Comparison of ENCODE assay signal across 8 cellular contexts in genomic region chr1:28176492-28177470, GRCh38. TPM values are rescaled to one million over a fixed set of nuclear protein-coding genes. Genes with fewer than 3 reads are reported as not detected.
DNase-seq lines count a peak whose midpoint lies in the region; ATAC-seq lines count a peak whose summit lies in the region.

PTAFR (minus strand) TSS chr1:28176690; CDS start chr1:28151021, 25,669 bp downstream.

- no peak within 1 kb of the TSS for H3K18ac ChIP-seq in mesendoderm (ENCODE audit: low read length)

- no peak within 1 kb of the TSS for H3K4me3 ChIP-seq in mesendoderm (ENCODE audit: low read length)

- H3K4me1 ChIP-seq in mesendoderm (ENCODE audit: control insufficient read depth, low read depth, low read length): peaks cover 9% of the 10 kb centered on the region

- H3K4me1 Mint-ChIP-seq in T-helper 17 cell: peaks cover 38% of the 10 kb centered on the region
- peaks cover 32% of the 10 kb centered on the region for H3K4me1 Mint-ChIP-seq in activated CD4-positive, alpha-beta T cell treated with anti-CD3 and anti-CD28 coated beads, Interleukin-2, amount 10 ng/mL, durations not matched to agents 7 days and 5 days

- no peak within 1 kb of the TSS for H4K5ac ChIP-seq in mesendoderm (ENCODE audit: low read length)

- no peak within 1 kb of the TSS for H3K4ac ChIP-seq in mesendoderm (ENCODE audit: low read depth, low read length)

- no peaks in the 10 kb centered on the region for H3K36me3 ChIP-seq in mesendoderm (ENCODE audit: control insufficient read depth, insufficient read depth, low read length)

- WGBS in mesendoderm (ENCODE audit: extremely low coverage, insufficient coverage, low lambda C conversion rate): 100% methylated on average over 4 of the region's 18 CpGs

- H3K56ac ChIP-seq in mesendoderm (ENCODE audit: low read length): peak within 1 kb of the TSS; percentile 42

- H3K9ac ChIP-seq in mesendoderm (ENCODE audit: low read length): no peak within 1 kb of the TSS

- H2AK5ac ChIP-seq in mesendoderm (ENCODE audit: low read length): no peak within 1 kb of the TSS

- H4K8ac ChIP-seq in mesendoderm (ENCODE audit: low read depth, low read length): no peak within 1 kb of the TSS

- no peak within 1 kb of the TSS for H2BK5ac ChIP-seq in mesendoderm (ENCODE audit: low read length)

- CTCF ChIA-PET in activated CD4-positive, alpha-beta T cell treated with anti-CD3 and anti-CD28 coated beads, Interleukin-2, amount 10 ng/mL, durations not matched to agents 7 days and 5 days (lab: Charles Lee): no interaction called here

- no peaks in the 10 kb centered on the region for H3K27me3 ChIP-seq in mesendoderm (ENCODE audit: insufficient read depth, low read length, poor library complexity)

- no peaks in the 10 kb centered on the region for H3K79me2 ChIP-seq in mesendoderm (ENCODE audit: control insufficient read depth, insufficient read depth, low read length)

- H3K36me3 Mint-ChIP-seq in T-helper 17 cell (ENCODE audit: low read depth): peaks cover 5% of the 10 kb centered on the region
- H3K36me3 Mint-ChIP-seq in activated CD4-positive, alpha-beta T cell treated with anti-CD3 and anti-CD28 coated beads, Interleukin-2, amount 10 ng/mL, durations not matched to agents 7 days and 5 days (ENCODE audit: low read depth): peaks cover 3% of the 10 kb centered on the region

- H3K23ac ChIP-seq in mesendoderm (ENCODE audit: low read length): no peak within 1 kb of the TSS

- peak within 1 kb of the TSS; percentile 29 for H3K27ac Mint-ChIP-seq in T-helper 17 cell
- H3K27ac Mint-ChIP-seq in activated CD4-positive, alpha-beta T cell treated with anti-CD3 and anti-CD28 coated beads, Interleukin-2, amount 10 ng/mL, durations not matched to agents 7 days and 5 days: no peak within 1 kb of the TSS

- peaks cover 13% of the 10 kb centered on the region for H3K27me3 Mint-ChIP-seq in T-helper 17 cell
- H3K27me3 Mint-ChIP-seq in activated CD4-positive, alpha-beta T cell treated with anti-CD3 and anti-CD28 coated beads, Interleukin-2, amount 10 ng/mL, durations not matched to agents 7 days and 5 days: peaks cover 70% of the 10 kb centered on the region

- DNase-seq in GF-D8 (lab: John Stamatoyannopoulos, UW) (peak; percentile 75), T-helper 17 cell (no peak), mesendoderm (no peak)
- DNase-seq in activated CD4-positive, alpha-beta T cell treated with anti-CD3 and anti-CD28 coated beads, Interleukin-2, amount 10 ng/mL, durations not matched to agents 7 days and 5 days: no peak
- no peak for DNase-seq in activated CD4-positive, alpha-beta T cell treated with anti-CD3 and anti-CD28 coated beads, Interleukin-2, amount 50 U/mL, for 4 hours
- no peak for DNase-seq in stimulated activated CD4-positive, alpha-beta T cell treated with anti-CD3 and anti-CD28 coated beads, Interleukin-4, amount 100 ng/mL, for 4 hours

- no peak within 1 kb of the TSS for H3K27ac ChIP-seq in mesendoderm (ENCODE audit: low read depth, low read length)

- H3K9me3 ChIP-seq in T-helper 17 cell (ENCODE audit: control insufficient read depth, low read length, poor library complexity, severe bottlenecking): no peaks in the 10 kb centered on the region

- POLR2A ChIA-PET in activated CD4-positive, alpha-beta T cell treated with anti-CD3 and anti-CD28 coated beads, Interleukin-2, amount 10 ng/mL, durations not matched to agents 7 days and 5 days (lab: Charles Lee): no interaction called here

- no peaks in the 10 kb centered on the region for H3K9me3 Mint-ChIP-seq in activated CD4-positive, alpha-beta T cell treated with anti-CD3 and anti-CD28 coated beads, Interleukin-2, amount 10 ng/mL, durations not matched to agents 7 days and 5 days

- no peak within 1 kb of the TSS for H2BK120ac ChIP-seq in mesendoderm (ENCODE audit: low read depth, low read length)

- no peak within 1 kb of the TSS for H2BK15ac ChIP-seq in mesendoderm (replicated peaks; ENCODE audit: low read depth)

- H3K4me3 Mint-ChIP-seq in T-helper 17 cell: peak within 1 kb of the TSS; percentile 77
- H3K4me3 Mint-ChIP-seq in activated CD4-positive, alpha-beta T cell treated with anti-CD3 and anti-CD28 coated beads, Interleukin-2, amount 10 ng/mL, durations not matched to agents 7 days and 5 days: no peak within 1 kb of the TSS

- H3K4me2 ChIP-seq in mesendoderm (ENCODE audit: low read length): no peak within 1 kb of the TSS

- no peaks in the 10 kb centered on the region for H3K79me1 ChIP-seq in mesendoderm (ENCODE audit: low read length)

- ATAC-seq in GM21737 (IDR thresholded peaks at IDR 0.05; ENCODE audit: unreplicated experiment): peak; percentile 36
- ATAC-seq in T-helper 17 cell: peak; percentile 59
- ATAC-seq in GM21717 (IDR thresholded peaks at IDR 0.05; ENCODE audit: unreplicated experiment): no peak

RNA-seq across cellular contexts. Expression of gene PTAFR, which starts in this region (rescaled TPM):
- 1 to 10 TPM; 2.4 to 2.9 TPM for total RNA-seq in T-helper 17 cell
- 0.59 TPM for polyA plus RNA-seq in mesendoderm (2013, experiment 1 of 2)
- 0.81 TPM for polyA plus RNA-seq in mesendoderm (2013, experiment 2 of 2)
- total RNA-seq in activated CD4-positive, alpha-beta T cell treated with anti-CD3 and anti-CD28 coated beads, Interleukin-2, amount 10 ng/mL, durations not matched to agents 7 days and 5 days: under 1 TPM; 0.20 to 0.56 TPM
